8 cellular contexts compared by ENCODE assay signal in the genomic region with DNA sequence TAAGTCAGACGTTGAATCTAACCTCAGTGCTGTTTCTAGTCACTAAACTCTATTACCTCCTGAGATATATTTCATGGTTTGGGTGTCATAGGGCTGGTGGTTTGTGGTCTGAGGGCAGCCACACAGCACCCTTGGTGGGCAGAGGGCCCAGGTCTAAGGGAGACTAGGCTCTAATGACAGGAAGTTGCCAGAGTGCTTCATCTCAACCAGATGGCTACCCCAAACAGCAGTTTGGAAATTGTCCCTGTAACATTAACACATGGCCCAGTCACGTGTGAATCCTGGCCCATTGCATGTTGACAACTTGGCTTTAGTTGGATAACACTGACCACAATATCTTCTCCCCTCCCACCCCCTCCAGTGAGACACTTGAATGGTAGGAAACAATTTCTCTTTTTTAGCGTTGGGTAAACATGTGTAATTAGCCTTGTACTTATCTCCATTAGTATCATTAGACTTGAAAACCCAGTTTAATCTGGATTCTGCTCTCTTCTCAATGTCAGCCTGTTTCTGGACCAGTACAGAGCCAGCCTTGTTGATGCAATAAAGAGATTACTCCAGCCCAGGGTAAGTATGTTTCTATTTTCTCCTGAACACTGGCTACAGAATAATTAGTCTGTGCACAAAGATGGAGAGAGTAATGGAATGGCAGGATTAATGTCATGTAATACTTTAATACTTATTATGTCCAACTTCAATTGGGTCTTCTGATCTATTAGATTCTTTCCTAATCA.
A peak's percentile ranks its signal among the peaks of the same experiment; 100 is the strongest.
DNase-seq lines count a peak whose midpoint lies in the region; ATAC-seq, FAIRE-seq and TF ChIP-seq lines count a peak whose summit lies in the region.

No MANE protein-coding gene starts in this region.

- no peak for TF ChIP-seq POLR2A in GM12878 (IDR thresholded peaks at IDR 0.05; ENCODE audit: low read depth, low read length)

- H2AFZ ChIP-seq in GM12878 (ENCODE audit: control insufficient read depth, low read depth, low read length): no peak overlapping the region

- no peaks in the 10 kb centered on the region for H3K27me3 Mint-ChIP-seq in Caco-2 (ENCODE audit: insufficient read depth, unreplicated experiment)

- no peaks in the 10 kb centered on the region for H4K20me1 ChIP-seq in GM12878 (ENCODE audit: control insufficient read depth, insufficient read depth)

- H3K36me3 Mint-ChIP-seq in Caco-2 (ENCODE audit: insufficient read depth, unreplicated experiment): no peaks in the 10 kb centered on the region

- CTCF ChIA-PET in GM12878 (lab: Yijun Ruan, JAX) (interaction anchor here (0.6 to 2.8 kb wide), 4 partner anchors 10 to 1866 kb away, joined by 3 to 10 read pairs (median 3); no protein-coding TSS in a partner anchor), Caco-2 (lab: Charles Lee) (interaction anchor here (0.6 to 0.7 kb wide), 2 partner anchors 187 to 366 kb away, joined by 3 to 7 read pairs; no protein-coding TSS in a partner anchor)

- no peaks in the 10 kb centered on the region for H3K9me3 Mint-ChIP-seq in Caco-2 (ENCODE audit: unreplicated experiment)

- in situ Hi-C loops in GM12878 (cut with MboI): no loop called here

- RAD21 ChIA-PET in GM12878 (lab: Charles Lee; ENCODE audit: unreplicated experiment): no interaction called here

- H3K4me1 ChIP-seq in GM12878 (ENCODE audit: control insufficient read depth, insufficient read depth, low read length) (peaks cover 3% of the 10 kb centered on the region), Caco-2 (no peaks in the 10 kb centered on the region)

- WGBS in GM12878 (ENCODE audit: insufficient coverage, insufficient replicate concordance, low lambda C conversion rate, missing lambda C conversion rate): 33% methylated on average over 3 of the region's 3 CpGs

- H3K4me1 Mint-ChIP-seq in Caco-2 (ENCODE audit: low read depth, unreplicated experiment): no peaks in the 10 kb centered on the region

- H3K27ac ChIP-seq in GM12878 (ENCODE audit: control insufficient read depth, insufficient read depth): no peak overlapping the region

- no peak overlapping the region for H3K27ac Mint-ChIP-seq in Caco-2 (ENCODE audit: unreplicated experiment)

- H3K27me3 ChIP-seq in GM12878 (replicated peaks in 1 of 2; ENCODE audit: control insufficient read depth in 2 of 2, insufficient read depth in 2 of 2, low read length in 1 of 2) (no peaks in the 10 kb centered on the region), Caco-2 (replicated peaks; ENCODE audit: control insufficient read depth, insufficient read depth, low read length) (no peaks in the 10 kb centered on the region)

- H3K4me3 Mint-ChIP-seq in Caco-2 (ENCODE audit: unreplicated experiment): no peak overlapping the region

- no peaks in the 10 kb centered on the region for H3K79me2 ChIP-seq in GM12878 (ENCODE audit: control insufficient read depth, insufficient read depth, low read length)

- H3K36me3 ChIP-seq in GM12878 (ENCODE audit: control insufficient read depth in 2 of 2, insufficient read depth in 2 of 2, low read length in 1 of 2) (no peaks in the 10 kb centered on the region), Caco-2 (ENCODE audit: control insufficient read depth, insufficient read depth, low read length) (no peaks in the 10 kb centered on the region)

- TF ChIP-seq EP300 in GM12878 (IDR thresholded peaks at IDR 0.05; ENCODE audit: borderline replicate concordance in 1 of 2, control insufficient read depth in 1 of 2, low read depth in 2 of 2, low read length in 2 of 2): no peak

- no peak for TF ChIP-seq CTCF in GM12878 (IDR thresholded peaks at IDR 0.05 in 2 of 3, conservative IDR thresholded peaks at IDR 0.05 in 1 of 3; ENCODE audit: control insufficient read depth in 2 of 3, extremely low read depth in 1 of 3, insufficient read depth in 1 of 3, low read depth in 3 of 3, low read length in 3 of 3)
- no peak for TF ChIP-seq CTCF in Caco-2 (IDR thresholded peaks at IDR 0.05; ENCODE audit: insufficient read depth in 1 of 2, low read depth in 1 of 2, low read length in 1 of 2, severe bottlenecking in 1 of 2, unreplicated experiment in 1 of 2)

- peak; percentile 47 for FAIRE-seq in GM12878 (lab: Jason Lieb, UNC)

- ATAC-seq in GM21786 (IDR thresholded peaks at IDR 0.05; ENCODE audit: unreplicated experiment) (peak; percentile 87), GM12878 (peak; percentile 99)

- no peak overlapping the region for H3K4me3 ChIP-seq in GM12878
- H3K4me3 ChIP-seq in Caco-2 (ENCODE audit: low read depth, low read length): no peak overlapping the region

- no peak overlapping the region for H3K9ac ChIP-seq in GM12878 (ENCODE audit: control insufficient read depth, insufficient read depth, low read length)

- intact Hi-C loops in GM12878 (cut with micrococcal nuclease; ENCODE audit: unreplicated experiment): no loop called here
- intact Hi-C loops in posterior cingulate gyrus (cut with DNase I): no loop called here
- intact Hi-C loops in Caco-2 (cut with micrococcal nuclease; ENCODE audit: unreplicated experiment): no loop called here

- BruUV-seq in GM12878 (replicated peaks; lab: Mats Ljungman, UMichigan): no TSS peak
- no TSS peak for BruUV-seq in Caco-2 (replicated peaks; lab: Mats Ljungman, UMichigan)

- TF ChIP-seq RAD21 in GM12878 (IDR thresholded peaks at IDR 0.05; ENCODE audit: insufficient read depth, low read depth, low read length): no peak

- SMC1A ChIA-PET in GM12878 (lab: Charles Lee; ENCODE audit: uncharacterized antibody, unreplicated experiment): interaction anchor here (0.7 kb wide), 1 partner anchor 35 kb away, joined by 3 read pairs; no protein-coding TSS in a partner anchor

- POLR2A ChIA-PET in GM12878 (lab: Charles Lee): interaction anchor here (0.6 kb wide), 1 partner anchor 149 kb away, joined by 3 read pairs; no protein-coding TSS in a partner anchor
- POLR2A ChIA-PET in Caco-2 (lab: Charles Lee): interaction anchor here (0.6 kb wide), 1 partner anchor 699 kb away, joined by 8 read pairs; no protein-coding TSS in a partner anchor

- DNase-seq in EH (ENCODE audit: low read depth): peak; percentile 9
- peak; percentile 47 for DNase-seq in NCI-H146 (lab: John Stamatoyannopoulos, UW)
- peak; percentile 64 for DNase-seq in GM12878 (ENCODE audit: low read depth, low spot score)
- no peak for DNase-seq in posterior cingulate gyrus
- DNase-seq in GOT3 (lab: John Stamatoyannopoulos, UW): no peak
- DNase-seq in Ammon's horn (ENCODE audit: low spot score): no peak
- DNase-seq in Caco-2: no peak

- H3K9me3 ChIP-seq in GM12878 (replicated peaks; ENCODE audit: control insufficient read depth, insufficient read depth, low read length) (no peaks in the 10 kb centered on the region), Caco-2 (no peaks in the 10 kb centered on the region)

- no peak overlapping the region for H3K4me2 ChIP-seq in GM12878 (ENCODE audit: control insufficient read depth, insufficient read depth)

TF ChIP-seq in GM12878, 131 proteins besides CTCF, POLR2A, EP300 and RAD21 (continues in another document):
- TF ChIP-seq LARP7 (IDR thresholded peaks at IDR 0.05): no peak
- no peak for TF ChIP-seq KDM1A (IDR thresholded peaks at IDR 0.05; ENCODE audit: borderline replicate concordance)
- no peak for TF ChIP-seq ASH2L (IDR thresholded peaks at IDR 0.05; ENCODE audit: borderline replicate concordance, low read depth)
- no peak for TF ChIP-seq PML (IDR thresholded peaks at IDR 0.05; ENCODE audit: low read length)
- no peak for TF ChIP-seq ZNF217 (IDR thresholded peaks at IDR 0.05)
- TF ChIP-seq E2F4 (IDR thresholded peaks at IDR 0.05; ENCODE audit: low read depth, low read length): no peak
- TF ChIP-seq NBN (IDR thresholded peaks at IDR 0.05): no peak
- TF ChIP-seq KAT2A (conservative IDR thresholded peaks at IDR 0.05; ENCODE audit: control insufficient read depth, low read depth, low read length): no peak
- no peak for TF ChIP-seq MXI1 (IDR thresholded peaks at IDR 0.05; ENCODE audit: low read depth, low read length)
- no peak for TF ChIP-seq GATAD2B (conservative IDR thresholded peaks at IDR 0.05; ENCODE audit: low read depth)
- TF ChIP-seq EGR1 (IDR thresholded peaks at IDR 0.05; ENCODE audit: borderline replicate concordance in 1 of 2, low read depth in 2 of 2, low read length in 2 of 2): no peak
- TF ChIP-seq TAF1 (IDR thresholded peaks at IDR 0.05; ENCODE audit: borderline replicate concordance, low read depth, low read length): no peak
- TF ChIP-seq WRNIP1 (IDR thresholded peaks at IDR 0.05; ENCODE audit: borderline replicate concordance, low read depth, low read length): no peak
- TF ChIP-seq TARDBP (IDR thresholded peaks at IDR 0.05; ENCODE audit: borderline replicate concordance): no peak

Comparison
In these comparisons a context has a peak if more than half of its experiments do, and no peak if none do; other contexts are left out.
1. DNase-seq: peak in EH (single experiment), NCI-H146 (single experiment) and GM12878 (single experiment); none in posterior cingulate gyrus (0 of 10), GOT3 (single experiment), Ammon's horn (single experiment) and Caco-2 (0 of 2).